ENCODE assay signal across 22 cellular contexts in genomic region chr14:77144412-77145115, GRCh38. TPM values are rescaled to one million over a fixed set of nuclear protein-coding genes. Genes with fewer than 3 reads are reported as not detected.
"Had no signal": no experiment of that assay in that cellular context is flagged by ENCODE, and none has a peak within 500 bp of the region (broad histone marks: within the 10 kb centered on the region; RNA-seq: fewer than 3 reads in every experiment).

No MANE protein-coding gene starts in this region.

- FAIRE-seq: endothelial cell of umbilical vein, TTC549 had no signal

- DNase-seq: activated B cell treated with CpG ODN at 0.5 μM for 24 hours; activated CD4-positive, alpha-beta T cell treated with anti-CD3 and anti-CD28 coated beads, Interleukin-2, amount 10 ng/mL, durations not matched to agents 7 days and 5 days; activated CD8-positive, alpha-beta memory T cell treated with anti-CD3 and anti-CD28 coated beads, Interleukin-2, amount 50 U/mL, for 48 hours; activated gamma-delta T cell treated with Interleukin-2 at 50 U/mL for 16 hours; activated naive CD8-positive, alpha-beta T cell treated with anti-CD3 and anti-CD28 coated beads, Interleukin-2, amount 10 ng/mL, durations not matched to agents 7 days and 5 days; activated T-cell treated with anti-CD3 and anti-CD28 coated beads, Interleukin-2, amount 50 U/mL, for 72 hours; anterior cingulate cortex; esophagus squamous epithelium; kidney glomerular epithelial cell; left ventricle myocardium superior; naive thymus-derived CD8-positive, alpha-beta T cell; nucleus accumbens; stimulated activated CD4-positive, alpha-beta T cell treated with anti-CD3 and anti-CD28 coated beads, Interleukin-15, amount 100 ng/mL, for 24 hours; stimulated activated CD4-positive, alpha-beta T cell treated with anti-CD3 and anti-CD28 coated beads, Interleukin-4, amount 100 ng/mL, for 1 hour; stimulated activated naive B cell treated with anti-CD40 and anti-IgM and Interleukin-4, amounts not matched to agents 10 μg/mL and 1 μg/mL and 100 μg/mL, for 72 hours; thyroid gland had no signal

- ATAC-seq: activated T-cell treated with anti-CD3 and anti-CD28 coated beads, Interleukin-2, amount 50 U/mL, for 72 hours; left ventricle myocardium superior; naive thymus-derived CD8-positive, alpha-beta T cell; stimulated activated naive B cell treated with anti-CD40 and anti-IgM and Interleukin-4, amounts not matched to agents 10 μg/mL and 1 μg/mL and 100 μg/mL, for 72 hours had no signal

- H3K4me3 ChIP-seq: esophagus squamous epithelium, thyroid gland had no signal

- H3K36me3 Mint-ChIP-seq: activated naive CD8-positive, alpha-beta T cell treated with anti-CD3 and anti-CD28 coated beads, Interleukin-2, amount 10 ng/mL, durations not matched to agents 7 days and 5 days; memory B cell; stimulated activated naive B cell treated with anti-CD40 and anti-IgM and Interleukin-4, amounts not matched to agents 10 μg/mL and 1 μg/mL and 100 μg/mL, for 72 hours had no signal

- H3K36me3 ChIP-seq: esophagus squamous epithelium, thyroid gland had no signal

- H3K4me3 Mint-ChIP-seq: activated B cell treated with CpG ODN at 0.5 μM for 24 hours; activated CD4-positive, alpha-beta T cell treated with anti-CD3 and anti-CD28 coated beads, Interleukin-2, amount 10 ng/mL, durations not matched to agents 7 days and 5 days; activated naive CD8-positive, alpha-beta T cell treated with anti-CD3 and anti-CD28 coated beads, Interleukin-2, amount 10 ng/mL, durations not matched to agents 7 days and 5 days; activated T-cell treated with anti-CD3 and anti-CD28 coated beads, Interleukin-2, amount 50 U/mL, for 72 hours; memory B cell; naive thymus-derived CD8-positive, alpha-beta T cell; stimulated activated naive B cell treated with anti-CD40 and anti-IgM and Interleukin-4, amounts not matched to agents 10 μg/mL and 1 μg/mL and 100 μg/mL, for 72 hours had no signal

- H3K9me3 ChIP-seq: esophagus squamous epithelium, thyroid gland had no signal

- H3K27ac Mint-ChIP-seq: activated B cell treated with CpG ODN at 0.5 μM for 24 hours; activated CD4-positive, alpha-beta T cell treated with anti-CD3 and anti-CD28 coated beads, Interleukin-2, amount 10 ng/mL, durations not matched to agents 7 days and 5 days; activated naive CD8-positive, alpha-beta T cell treated with anti-CD3 and anti-CD28 coated beads, Interleukin-2, amount 10 ng/mL, durations not matched to agents 7 days and 5 days; activated T-cell treated with anti-CD3 and anti-CD28 coated beads, Interleukin-2, amount 50 U/mL, for 72 hours; memory B cell; naive thymus-derived CD8-positive, alpha-beta T cell; stimulated activated naive B cell treated with anti-CD40 and anti-IgM and Interleukin-4, amounts not matched to agents 10 μg/mL and 1 μg/mL and 100 μg/mL, for 72 hours had no signal

- H3K27ac ChIP-seq: esophagus squamous epithelium, thyroid gland had no signal

- H3K9me3 Mint-ChIP-seq: activated B cell treated with CpG ODN at 0.5 μM for 24 hours; activated CD4-positive, alpha-beta T cell treated with anti-CD3 and anti-CD28 coated beads, Interleukin-2, amount 10 ng/mL, durations not matched to agents 7 days and 5 days; activated naive CD8-positive, alpha-beta T cell treated with anti-CD3 and anti-CD28 coated beads, Interleukin-2, amount 10 ng/mL, durations not matched to agents 7 days and 5 days; activated T-cell treated with anti-CD3 and anti-CD28 coated beads, Interleukin-2, amount 50 U/mL, for 72 hours; memory B cell; naive thymus-derived CD8-positive, alpha-beta T cell; stimulated activated naive B cell treated with anti-CD40 and anti-IgM and Interleukin-4, amounts not matched to agents 10 μg/mL and 1 μg/mL and 100 μg/mL, for 72 hours had no signal

RNA-seq across cellular contexts. Expression of gene ZDHHC22, which starts 3.0 kb away (rescaled TPM):
- total RNA-seq: activated B cell treated with CpG ODN at 0.5 μM for 24 hours; activated CD4-positive, alpha-beta T cell treated with anti-CD3 and anti-CD28 coated beads, Interleukin-2, amount 10 ng/mL, durations not matched to agents 7 days and 5 days; activated naive CD8-positive, alpha-beta T cell treated with anti-CD3 and anti-CD28 coated beads, Interleukin-2, amount 10 ng/mL, durations not matched to agents 7 days and 5 days; activated T-cell treated with anti-CD3 and anti-CD28 coated beads, Interleukin-2, amount 50 U/mL, for 72 hours; esophagus squamous epithelium; fibroblast of villous mesenchyme; left ventricle myocardium superior; naive thymus-derived CD8-positive, alpha-beta T cell; posterior vena cava; T-helper 2 cell treated with Interferon-gamma antibody and Interleukin-4, amounts not matched to agents 100 ng/mL and 5 ng/mL, for 36 hours; thyroid gland had no signal
- polyA plus RNA-seq: naive thymus-derived CD8-positive, alpha-beta T cell had no signal

RNA-seq across cellular contexts. Expression of gene TMEM63C, which starts 37.0 kb away (rescaled TPM):
- total RNA-seq: endothelial cell of umbilical vein, posterior vena cava had no signal
- polyA plus RNA-seq: endothelial cell of umbilical vein had no signal
